Comparison of ENCODE assay signal across 23 cellular contexts in genomic region chr6:125839471-125839870, GRCh38. TPM values are rescaled to one million over a fixed set of nuclear protein-coding genes. Genes with fewer than 3 reads are reported as not detected.
DNase-seq lines count a peak whose midpoint lies in the region; ATAC-seq, FAIRE-seq and TF ChIP-seq lines count a peak whose summit lies in the region.
"Had no signal": no experiment of that assay in that cellular context is flagged by ENCODE, and none has a peak within 500 bp of the region (broad histone marks: within the 10 kb centered on the region; RNA-seq: fewer than 3 reads in every experiment).

No MANE protein-coding gene starts in this region.

- no peak for TF ChIP-seq EP300 in K562 (IDR thresholded peaks at IDR 0.05; ENCODE audit: low read length)

- FAIRE-seq in K562 (lab: Jason Lieb, UNC), result no peak

- H3K18ac ChIP-seq in H9 (ENCODE audit: insufficient read length, low read depth, low read length), result no peak overlapping the region

- no peaks in the 10 kb centered on the region for H3K9me3 ChIP-seq in heart left ventricle
- no peaks in the 10 kb centered on the region for H3K9me3 ChIP-seq in right atrium auricular region
- H3K9me3 ChIP-seq in K562 (replicated peaks; ENCODE audit: control insufficient read depth, insufficient read depth, low read depth, low read length), result no peaks in the 10 kb centered on the region
- no peaks in the 10 kb centered on the region for H3K9me3 ChIP-seq in thyroid gland
- no peaks in the 10 kb centered on the region for H3K9me3 ChIP-seq in H9 (ENCODE audit: control insufficient read depth, low read depth, low read length)

- H2AFZ ChIP-seq in K562 (ENCODE audit: low read depth, low read length) (peak overlapping the region; percentile 24; the same call in 1 of the 2 replicates), H9 (ENCODE audit: low read length) (no peak overlapping the region)

- no peaks in the 10 kb centered on the region for H3K23me2 ChIP-seq in H9 (ENCODE audit: insufficient read length, low read depth, low read length, poor library complexity, severe bottlenecking)

- no peak overlapping the region for H3K27ac Mint-ChIP-seq in H9
- H3K27ac Mint-ChIP-seq: activated CD8-positive, alpha-beta memory T cell treated with anti-CD3 and anti-CD28 coated beads, Interleukin-2, amount 10 ng/mL, durations not matched to agents 7 days and 5 days; nephron progenitor cell; T-helper 2 cell treated with Interferon-gamma antibody and Interleukin-4, amounts not matched to agents 5 μg/mL and 100 μg/mL, for 36 hours had no signal

- no peaks in the 10 kb centered on the region for H3K27me3 Mint-ChIP-seq in H9 (ENCODE audit: low read depth)
- H3K27me3 Mint-ChIP-seq: activated CD8-positive, alpha-beta memory T cell treated with anti-CD3 and anti-CD28 coated beads, Interleukin-2, amount 10 ng/mL, durations not matched to agents 7 days and 5 days had no signal

- 55 to 67% (median 64%) methylated on average over 7 of the region's 7 CpGs for WGBS in heart left ventricle, 4 donors
- 33% methylated on average over 7 of the region's 7 CpGs for WGBS in K562 (ENCODE audit: insufficient coverage, low coverage, missing lambda C conversion rate)
- 78 to 87% methylated on average over 7 of the region's 7 CpGs for WGBS in thyroid gland, 2 donors
- no CpG with 5 or more reads among the region's 7 CpGs for WGBS in H9 (ENCODE audit: extremely low coverage, insufficient read length, low lambda C conversion rate)

- H3T11ph ChIP-seq in H9 (ENCODE audit: low read length), result no peak overlapping the region

- H3K4ac ChIP-seq in H9 (ENCODE audit: low read depth, low read length), result no peak overlapping the region

- H3K27ac ChIP-seq in heart left ventricle (peak overlapping the region in 10 of 12 donors; percentile 1 to 46 (median 22)), right atrium auricular region (peak overlapping the region in 1 of 2 donors; percentile 16), K562 (ENCODE audit: extremely low read depth, low read depth, low read length) (no peak overlapping the region), thyroid gland (peak overlapping the region; percentile 21 to 32 (median 26)), H9 (ENCODE audit: insufficient read length, low read depth, low read length) (no peak overlapping the region)

- BruUV-seq in K562 (replicated peaks; lab: Mats Ljungman, UMichigan), result no TSS peak

- no peaks in the 10 kb centered on the region for H3K36me3 Mint-ChIP-seq in H9 (ENCODE audit: insufficient read depth in 1 of 3, low read depth in 3 of 3)

- no peak overlapping the region for H2BK15ac ChIP-seq in H9 (ENCODE audit: low read depth, low read length)

- TF ChIP-seq CTCF in heart left ventricle (IDR thresholded peaks at IDR 0.05), result no peak
- TF ChIP-seq CTCF in right atrium auricular region (IDR thresholded peaks at IDR 0.05), result no peak
- TF ChIP-seq CTCF in K562 (IDR thresholded peaks at IDR 0.05 in 2 of 3, conservative IDR thresholded peaks at IDR 0.05 in 1 of 3; ENCODE audit: insufficient read depth in 2 of 3, low read depth in 1 of 3, low read length in 3 of 3), result no peak
- TF ChIP-seq CTCF in thyroid gland (IDR thresholded peaks at IDR 0.05), result no peak
- TF ChIP-seq CTCF in H9 (conservative IDR thresholded peaks at IDR 0.05), result no peak

- H3K36me3 ChIP-seq in heart left ventricle (no peaks in the 10 kb centered on the region), right atrium auricular region (no peaks in the 10 kb centered on the region), K562 (ENCODE audit: control insufficient read depth, insufficient read depth, low read length) (no peaks in the 10 kb centered on the region), thyroid gland (no peaks in the 10 kb centered on the region)

- H2BK12ac ChIP-seq in H9 (ENCODE audit: insufficient read length, low read depth, low read length), result no peak overlapping the region

- peaks cover 7 to 8% of the 10 kb centered on the region in 2 experiments for H3K4me1 Mint-ChIP-seq in H9

- POLR2A ChIA-PET in K562 (lab: Yijun Ruan, JAX), result interaction anchor here (0.6 to 1.9 kb wide), 5 partner anchors 9 to 61 kb away, joined by 3 to 6 read pairs (median 3); no protein-coding TSS in a partner anchor
- POLR2A ChIA-PET in HEK293T (lab: Yijun Ruan, JAX), result interaction anchor here (0.6 to 1.5 kb wide), 3 partner anchors 49 to 117 kb away, joined by 3 to 5 read pairs (median 3); partner anchors contain the start of genes HINT3 and NCOA7

- CTCF ChIA-PET in K562 (lab: Yijun Ruan, JAX; ENCODE audit: low intra/inter-chr PET ratio), result no interaction called here
- CTCF ChIA-PET in HEK293T (lab: Yijun Ruan, JAX), result interaction anchor here (0.6 to 1.1 kb wide), 2 partner anchors 20 to 118 kb away, joined by 3 read pairs; no protein-coding TSS in a partner anchor

- no peak overlapping the region for H3K56ac ChIP-seq in H9 (ENCODE audit: insufficient read length, low read depth, low read length)

- H3K4me1 ChIP-seq in heart left ventricle, result peaks cover 0 to 50% (median 23%) of the 10 kb centered on the region in 12 donors
- H3K4me1 ChIP-seq in right atrium auricular region, result peaks cover 0 to 13% of the 10 kb centered on the region in 2 donors
- peaks cover 0 to 18% of the 10 kb centered on the region in 2 experiments; a peak in 2 of 5 replicates for H3K4me1 ChIP-seq in K562 (replicated peaks in 1 of 2; ENCODE audit: control insufficient read depth in 2 of 2, insufficient read depth in 2 of 2, low read length in 2 of 2)
- H3K4me1 ChIP-seq in thyroid gland, result peaks cover 0 to 13% of the 10 kb centered on the region in 2 donors
- H3K4me1 ChIP-seq in H9 (ENCODE audit: insufficient read depth, low read length), result no peaks in the 10 kb centered on the region; the same call in 1 of the 2 replicates

- H2AK5ac ChIP-seq in H9 (ENCODE audit: insufficient read length, low read length), result no peak overlapping the region

- no peaks in the 10 kb centered on the region for H4K20me1 ChIP-seq in K562 (replicated peaks; ENCODE audit: control insufficient read depth, insufficient read depth, low read length)
- H4K20me1 ChIP-seq in H9 (ENCODE audit: control insufficient read depth, insufficient read depth, insufficient read length), result no peaks in the 10 kb centered on the region

- H3K27me3 ChIP-seq in heart left ventricle (no peaks in the 10 kb centered on the region), right atrium auricular region (no peaks in the 10 kb centered on the region), K562 (ENCODE audit: control insufficient read depth in 2 of 2, insufficient read depth in 2 of 2, low read length in 2 of 2) (no peaks in the 10 kb centered on the region), thyroid gland (no peaks in the 10 kb centered on the region), H9 (ENCODE audit: insufficient read depth, low read length) (no peaks in the 10 kb centered on the region)

- no peak overlapping the region for H2BK5ac ChIP-seq in H9 (ENCODE audit: insufficient read length, low read length)

- intact Hi-C loops in heart left ventricle (cut with DNase I) (loop anchor here in 2 of 10 donors (5.0 kb wide), 1 partner anchor 47 kb away; the partner anchor contains the start of gene NCOA7 (in 2 of the 2)), K562 (cut with micrococcal nuclease) (no loop called here), thyroid gland (cut with DNase I) (no loop called here)

- DNase-seq in heart left ventricle, result no peak
- no peak for DNase-seq in right atrium auricular region (ENCODE audit: low spot score)
- DNase-seq in K562 (ENCODE audit: extremely low read depth in 1 of 4, low spot score in 3 of 4), result no peak
- peak; percentile 54 for DNase-seq in islet precursor cell
- DNase-seq in thyroid gland, result no peak
- DNase-seq in HEK293T (ENCODE audit: extremely low spot score), result no peak
- no peak for DNase-seq in H9
- no peak for DNase-seq in stimulated activated CD4-positive, alpha-beta T cell treated with anti-CD3 and anti-CD28 coated beads, Interleukin-12 subunit alpha, Interleukin-12 subunit beta, amount 100 ng/mL, for 4 hours
- DNase-seq: activated CD4-positive, alpha-beta T cell treated with anti-CD3 and anti-CD28 coated beads for 1 hour; activated CD8-positive, alpha-beta memory T cell treated with anti-CD3 and anti-CD28 coated beads, Interleukin-2, amount 10 ng/mL, durations not matched to agents 7 days and 5 days; activated gamma-delta T cell; aorta; GF-D8; HCEC 1CT; MV-4-11; NCI-H226; nephron progenitor cell; SIG-M5; stimulated activated CD4-positive, alpha-beta T cell treated with anti-CD3 and anti-CD28 coated beads, Interleukin-2, amount 100 ng/mL, for 48 hours; trophoblast cell had no signal

- TF ChIP-seq POLR2A in heart left ventricle (IDR thresholded peaks at IDR 0.05) (no peak), K562 (conservative IDR thresholded peaks at IDR 0.05) (no peak), thyroid gland (IDR thresholded peaks at IDR 0.05) (no peak)

- H3K9me3 Mint-ChIP-seq in H9, result no peaks in the 10 kb centered on the region
- H3K9me3 Mint-ChIP-seq: nephron progenitor cell; T-helper 2 cell treated with Interferon-gamma antibody and Interleukin-4, amounts not matched to agents 5 μg/mL and 100 μg/mL, for 36 hours had no signal

- no peak overlapping the region for H4K5ac ChIP-seq in H9 (ENCODE audit: insufficient read length, low read depth, low read length)

- no peaks in the 10 kb centered on the region for H3K9me1 ChIP-seq in K562 (ENCODE audit: control insufficient read depth, insufficient read depth, low read length)

- no peak overlapping the region for H2BK20ac ChIP-seq in H9 (ENCODE audit: low read depth, low read length, poor library complexity, severe bottlenecking)

- H4K91ac ChIP-seq in H9 (ENCODE audit: insufficient read length, low read depth, low read length), result no peak overlapping the region

- in situ Hi-C loops in K562 (cut with MboI), result no loop called here

- no peaks in the 10 kb centered on the region for H3K79me1 ChIP-seq in H9 (ENCODE audit: insufficient read depth, low read depth, low read length, poor library complexity, severe bottlenecking)

- H2BK120ac ChIP-seq in H9 (ENCODE audit: low read depth, low read length, poor library complexity, severe bottlenecking), result no peak overlapping the region

- H3K4me3 ChIP-seq in heart left ventricle (no peak overlapping the region), right atrium auricular region (no peak overlapping the region), K562 (no peak overlapping the region), thyroid gland (replicated peaks in 1 of 3) (no peak overlapping the region)
- H3K4me3 ChIP-seq: lung had no signal

- no peak overlapping the region for H3K9ac ChIP-seq in K562 (ENCODE audit: insufficient read depth in 1 of 2, low read depth in 2 of 2, low read length in 2 of 2)
- H3K9ac ChIP-seq in H9 (ENCODE audit: extremely low read depth, insufficient read length, low read length), result no peak overlapping the region

- H3K23ac ChIP-seq in H9 (ENCODE audit: insufficient read length, low read depth, low read length), result no peak overlapping the region

- H3K14ac ChIP-seq in H9 (ENCODE audit: insufficient read depth, low read length), result no peak overlapping the region

- H4K8ac ChIP-seq in H9 (replicated peaks; ENCODE audit: insufficient read length, low read depth, low read length), result no peak overlapping the region

- H3K4me2 ChIP-seq in K562 (ENCODE audit: insufficient read depth, low read length) (no peak overlapping the region), H9 (ENCODE audit: insufficient read depth, insufficient read length, low read length) (no peak overlapping the region)

- H3K79me2 ChIP-seq in K562 (ENCODE audit: control insufficient read depth, insufficient read depth, low read length) (0 out of 3 replicates have a peak, but pooled peaks cover 2% of the 10 kb centered on the region), H9 (ENCODE audit: insufficient read depth, low read length) (no peaks in the 10 kb centered on the region)

- peak in 1 of 4 donors; percentile 31 for ATAC-seq in heart left ventricle
- ATAC-seq in K562, result peak; percentile 40
- ATAC-seq: activated CD8-positive, alpha-beta memory T cell treated with anti-CD3 and anti-CD28 coated beads, Interleukin-2, amount 10 ng/mL, durations not matched to agents 7 days and 5 days; sciatic nerve had no signal

- no peak for TF ChIP-seq RAD21 in K562 (CRISPR knock-in tag; conservative IDR thresholded peaks at IDR 0.05 in 1 of 2, IDR thresholded peaks at IDR 0.05 in 1 of 2)

- no peak overlapping the region for H3K4me3 Mint-ChIP-seq in H9
- H3K4me3 Mint-ChIP-seq: activated CD8-positive, alpha-beta memory T cell treated with anti-CD3 and anti-CD28 coated beads, Interleukin-2, amount 10 ng/mL, durations not matched to agents 7 days and 5 days; nephron progenitor cell; T-helper 2 cell treated with Interferon-gamma antibody and Interleukin-4, amounts not matched to agents 5 μg/mL and 100 μg/mL, for 36 hours had no signal

RNA-seq across cellular contexts. Expression of gene NCOA7, which starts 48.7 kb away (rescaled TPM):
- total RNA-seq in heart left ventricle (10 to 100 TPM in 3 of 9 donors, 1 to 10 TPM in 6; 6.4 to 23.1 (median 9.9) TPM), right atrium auricular region (10 to 100 TPM; 12.2 to 12.7 TPM), K562 (2014; rRNA removed) (6.7 and 10.6 TPM in 2 replicates), K562 (2014; rRNA removed; fragmentation: Illumina TruSeq; extraction: Trizol) (14.6 and 16.9 TPM in 2 replicates), K562 (2015; rRNA removed; fragmentation: Illumina TruSeq; extraction: Trizol) (9.3 and 12.7 TPM in 2 replicates), K562 (2021) (13.8 TPM in 2 replicates), thyroid gland (10 to 100 TPM in 3 of 4 donors, 1 to 10 TPM in 1; 9.0 to 36.2 (median 21.8) TPM), H9 (2021) (7.1 and 9.4 TPM in 2 replicates)
- polyA plus RNA-seq in heart left ventricle (1 to 10 TPM; 3.8 to 6.4 TPM), K562 (2011; rRNA removed) (8.9 and 9.3 TPM in 2 replicates), K562 (2014; fragmentation: Illumina TruSeq; extraction: Trizol) (11.2 and 13.6 TPM in 2 replicates), K562 (2014; fragmentation: Nextera tagmentation; extraction: Ambion mirVana) (1 to 10 TPM; 5.8 to 7.0 TPM), K562 (2014; rRNA removed) (8.5 and 11.0 TPM in 2 replicates)
- 6.1 and 37.7 TPM in 2 replicates for total RNA-seq in K562 (2011; cell fraction: chromatin; rRNA removed; ENCODE audit: low replicate concordance)
- total RNA-seq in K562 (2011; cell fraction: nucleolus; rRNA removed), result 4.8 and 5.7 TPM in 2 replicates
- 10.2 and 13.4 TPM in 2 replicates for total RNA-seq in K562 (2011; cell fraction: nucleoplasm; rRNA removed)
- 4.6 and 7.1 TPM in 2 replicates for polyA plus RNA-seq in K562 (2011; cell fraction: cytosol; rRNA removed)
- 6.2 and 6.6 TPM in 2 replicates for polyA plus RNA-seq in K562 (2011; cell fraction: nucleus; rRNA removed)
- 10.0 and 22.1 TPM in 2 replicates for polyA plus RNA-seq in K562 (2012)
- polyA minus RNA-seq in K562 (2011; rRNA and poly(A)+ RNA removed), result 33.3 and 40.5 TPM in 2 replicates
- polyA minus RNA-seq in K562 (2011; cell fraction: cytosol; rRNA and poly(A)+ RNA removed), result 10.1 and 10.2 TPM in 2 replicates
- polyA minus RNA-seq in K562 (2011; cell fraction: nucleus; rRNA and poly(A)+ RNA removed), result 6.5 and 10.6 TPM in 2 replicates

Comparison
In these comparisons a context has a peak if more than half of its experiments do, and no peak if none do; other contexts are left out.
1. H3K27ac ChIP-seq: peak in heart left ventricle (10 of 12) and thyroid gland (3 of 3); none in K562 (single experiment) and H9 (single experiment).